ENCODE assay signal across 18 cellular contexts in genomic region chr12:34016361-34016760, GRCh38. TPM values are rescaled to one million over a fixed set of nuclear protein-coding genes. Genes with fewer than 3 reads are reported as not detected.
A peak's percentile ranks its signal among the peaks of the same experiment; 100 is the strongest.
DNase-seq lines count a peak whose midpoint lies in the region; ATAC-seq, FAIRE-seq and TF ChIP-seq lines count a peak whose summit lies in the region.
"Had no signal": no experiment of that assay in that cellular context is flagged by ENCODE, and none has a peak within 500 bp of the region (broad histone marks: within the 10 kb centered on the region; RNA-seq: fewer than 3 reads in every experiment).

No MANE protein-coding gene starts in this region.

- H3K27ac ChIP-seq in C4-2B, result no peak overlapping the region
- H3K27ac ChIP-seq in H1 (ENCODE audit: low read depth, low read length), result no peak overlapping the region
- H3K27ac ChIP-seq in psoas muscle, result no peak overlapping the region
- H3K27ac ChIP-seq: left ventricle myocardium inferior, tibial artery had no signal

- H3K56ac ChIP-seq in H1 (replicated peaks; ENCODE audit: insufficient read length, low read depth, low read length), result no peak overlapping the region

- H2AFZ ChIP-seq in H1 (ENCODE audit: low read length), result 0 out of 2 replicates have a peak overlapping the region, but pooled peaks have one; percentile 70

- no peaks in the 10 kb centered on the region for H3K23me2 ChIP-seq in H1 (ENCODE audit: low read depth, low read length)

- 97% methylated on average over 3 of the region's 3 CpGs; no CpG with 5 or more reads in 1 of the 2 experiments for WGBS in H1 (ENCODE audit: extremely low coverage in 1 of 2, insufficient coverage in 1 of 2, insufficient read length in 1 of 2, insufficient replicate concordance in 2 of 2, low coverage in 1 of 2, low lambda C conversion rate in 2 of 2, missing lambda C conversion rate in 1 of 2), 2 experiments
- WGBS in lower leg skin, 2 donors, result 76 to 91% methylated on average over 3 of the region's 3 CpGs
- WGBS in psoas muscle, 3 donors, result 65 to 82% (median 72%) methylated on average over 3 of the region's 3 CpGs

- no peak overlapping the region for H3K4me2 ChIP-seq in H1 (ENCODE audit: insufficient read depth in 1 of 2, low read depth in 2 of 2, low read length in 2 of 2)

- CTCF ChIA-PET in H1 (lab: Charles Lee; ENCODE audit: partially characterized antibody), result no interaction called here

- POLR2A ChIA-PET in H1 (lab: Charles Lee; ENCODE audit: partially characterized antibody), result no interaction called here

- H3K23ac ChIP-seq in H1 (ENCODE audit: insufficient read length), result no peak overlapping the region

- H2BK12ac ChIP-seq in H1 (ENCODE audit: low read depth, low read length), result no peak overlapping the region

- H2BK120ac ChIP-seq in H1 (replicated peaks; ENCODE audit: low read depth, low read length), result no peak overlapping the region

- H3K4me3 ChIP-seq in NB4 (ENCODE audit: low read depth, low read length) (no peak overlapping the region), H1 (ENCODE audit: extremely low read depth in 1 of 4, insufficient read depth in 2 of 4, low read depth in 3 of 4, low read length in 4 of 4) (no peak overlapping the region), lower leg skin (ENCODE audit: low read depth, poor library complexity, severe bottlenecking) (no peak overlapping the region), psoas muscle (no peak overlapping the region)
- H3K4me3 ChIP-seq: left ventricle myocardium inferior, tibial artery had no signal

- TF ChIP-seq POLR2A in NB4 (IDR thresholded peaks at IDR 0.05; ENCODE audit: extremely low read depth, insufficient read length), result no peak
- TF ChIP-seq POLR2A in H1 (IDR thresholded peaks at IDR 0.05; ENCODE audit: control extremely low read depth in 1 of 2, low read depth in 2 of 2, low read length in 2 of 2), result no peak
- TF ChIP-seq POLR2A in lower leg skin (IDR thresholded peaks at IDR 0.05), result no peak

- no peak overlapping the region for H4K5ac ChIP-seq in H1 (ENCODE audit: insufficient read length, low read depth, low read length)

- no peak overlapping the region for H2BK20ac ChIP-seq in H1 (ENCODE audit: low read length)

- H3K9ac ChIP-seq in H1 (replicated peaks in 1 of 4; ENCODE audit: extremely low read depth in 1 of 4, low read depth in 3 of 4, low read length in 3 of 4), result no peak overlapping the region

- intact Hi-C loops in lower leg skin (cut with DNase I; ENCODE audit: low total_unique reads) (no loop called here), psoas muscle (cut with DNase I) (no loop called here)

- no peak overlapping the region for H3K14ac ChIP-seq in H1 (ENCODE audit: insufficient read length)

- no peaks in the 10 kb centered on the region for H3K79me1 ChIP-seq in H1 (ENCODE audit: low read depth, low read length)

- no peak overlapping the region for H2AK5ac ChIP-seq in H1 (ENCODE audit: low read depth, low read length)

- no peak for TF ChIP-seq EP300 in H1 (IDR thresholded peaks at IDR 0.05; ENCODE audit: borderline replicate concordance in 1 of 2, low read depth in 2 of 2, low read length in 2 of 2)

- no peaks in the 10 kb centered on the region for H3K27me3 ChIP-seq in H1 (replicated peaks in 1 of 4; ENCODE audit: control insufficient read depth in 3 of 4, extremely low read depth in 1 of 4, insufficient read depth in 3 of 4, low read length in 3 of 4)
- H3K27me3 ChIP-seq in psoas muscle (ENCODE audit: insufficient read depth in 3 of 3, low read length in 2 of 3), result no peaks in the 10 kb centered on the region
- H3K27me3 ChIP-seq: tibial artery had no signal

- no peak overlapping the region; the same call in 1 of the 2 replicates for H3K18ac ChIP-seq in H1 (ENCODE audit: extremely low read depth, low read length)

- no peaks in the 10 kb centered on the region for H3K9me3 ChIP-seq in H1 (ENCODE audit: insufficient read depth in 2 of 2, low read depth in 1 of 2, low read length in 1 of 2)
- no peaks in the 10 kb centered on the region for H3K9me3 ChIP-seq in psoas muscle
- H3K9me3 ChIP-seq: left ventricle myocardium inferior, tibial artery had no signal

- no peak overlapping the region for H3K4ac ChIP-seq in H1 (replicated peaks; ENCODE audit: insufficient read length, low read depth, low read length)

- DNase-seq in NB4 (ENCODE audit: low read depth) (peak; percentile 2), H1 (ENCODE audit: low read depth in 1 of 2, low spot score in 2 of 2) (no peak), RCC 7860 (ENCODE audit: low spot score) (no peak), lower leg skin (ENCODE audit: low spot score in 2 of 2) (no peak), globus pallidus (ENCODE audit: low spot score) (no peak), psoas muscle (no peak)
- DNase-seq: activated CD4-positive, alpha-beta T cell treated with anti-CD3 and anti-CD28 coated beads, Interleukin-2, amount 10 ng/mL, durations not matched to agents 7 days and 5 days; activated T-cell treated with anti-CD3 and anti-CD28 coated beads, Interleukin-2, amount 50 U/mL, for 24 hours; CD4-positive, alpha-beta T cell; islet precursor cell; left ventricle myocardium inferior; naive thymus-derived CD8-positive, alpha-beta T cell; NCI-H2081; NCI-H226; nucleus accumbens; tibial artery had no signal

- FAIRE-seq in H1 (lab: Jason Lieb, UNC) (no peak), RCC 7860 (lab: Jason Lieb, UNC) (no peak)

- H4K8ac ChIP-seq in H1 (ENCODE audit: extremely low read depth, insufficient read depth, low read length), result no peak overlapping the region

- no peaks in the 10 kb centered on the region for H3K4me1 ChIP-seq in H1 (replicated peaks in 1 of 4; ENCODE audit: control insufficient read depth in 3 of 4, insufficient read depth in 4 of 4, low read length in 3 of 4)
- H3K4me1 ChIP-seq in psoas muscle, result no peaks in the 10 kb centered on the region

- H4K91ac ChIP-seq in H1 (replicated peaks; ENCODE audit: insufficient read length, low read length), result no peak overlapping the region

- H4K20me1 ChIP-seq in H1 (replicated peaks in 1 of 2; ENCODE audit: control insufficient read depth in 1 of 2, insufficient read depth in 2 of 2, low read length in 2 of 2), result no peaks in the 10 kb centered on the region

- H2BK15ac ChIP-seq in H1 (ENCODE audit: low read length), result no peak overlapping the region

- peak; percentile 10 to 29; a peak in 2 of 4 replicates for TF ChIP-seq RAD21 in H1 (IDR thresholded peaks at IDR 0.05 in 1 of 2, conservative IDR thresholded peaks at IDR 0.05 in 1 of 2; ENCODE audit: low read depth in 2 of 2, low read length in 2 of 2)

- no peak overlapping the region for H2BK5ac ChIP-seq in H1 (ENCODE audit: low read depth, low read length)

- TF ChIP-seq CTCF in C4-2B (conservative IDR thresholded peaks at IDR 0.05) (peak; percentile 26), GM12873 (IDR thresholded peaks at IDR 0.05; ENCODE audit: insufficient read depth, low read depth, low read length, missing control alignments) (peak; percentile 30), NB4 (IDR thresholded peaks at IDR 0.05; ENCODE audit: low read depth, low read length) (no peak), H1 (IDR thresholded peaks at IDR 0.05; ENCODE audit: control extremely low read depth in 1 of 3, insufficient read depth in 1 of 3, low read depth in 1 of 3, low read length in 3 of 3) (peak; percentile 0 to 40 (median 11); a peak in 2 of 4 replicates), lower leg skin (IDR thresholded peaks at IDR 0.05) (no peak), psoas muscle (IDR thresholded peaks at IDR 0.05) (no peak)

- no peak for ATAC-seq in psoas muscle
- ATAC-seq: naive thymus-derived CD8-positive, alpha-beta T cell had no signal

- no peaks in the 10 kb centered on the region for H3K79me2 ChIP-seq in H1 (ENCODE audit: control insufficient read depth in 1 of 2, insufficient read depth in 2 of 2, low read length in 2 of 2)

- no peaks in the 10 kb centered on the region for H3K36me3 ChIP-seq in H1 (ENCODE audit: control insufficient read depth in 2 of 4, insufficient read depth in 4 of 4, low read length in 3 of 4)
- H3K36me3 ChIP-seq in psoas muscle (ENCODE audit: insufficient read depth in 1 of 2, low read depth in 1 of 2), result no peaks in the 10 kb centered on the region
- H3K36me3 ChIP-seq: left ventricle myocardium inferior, tibial artery had no signal

TF ChIP-seq in H1, 55 proteins besides CTCF, POLR2A, EP300 and RAD21:
- TF ChIP-seq JUN (IDR thresholded peaks at IDR 0.05; ENCODE audit: low read depth, low read length) (no peak), ASH2L (IDR thresholded peaks at IDR 0.05; ENCODE audit: low read length) (no peak), ATF2 (IDR thresholded peaks at IDR 0.05; ENCODE audit: low read length) (no peak), BRCA1 (IDR thresholded peaks at IDR 0.05; ENCODE audit: low read depth, low read length) (no peak), RFX5 (IDR thresholded peaks at IDR 0.05; ENCODE audit: borderline replicate concordance, low read depth, low read length) (no peak), TEAD4 (IDR thresholded peaks at IDR 0.05; ENCODE audit: low read depth, low read length) (no peak), SUZ12 (IDR thresholded peaks at IDR 0.05; ENCODE audit: low read length) (no peak), SIN3A (conservative IDR thresholded peaks at IDR 0.05 in 1 of 2, IDR thresholded peaks at IDR 0.05 in 1 of 2; ENCODE audit: low read depth in 1 of 2, low read length in 2 of 2) (no peak), GABPA (IDR thresholded peaks at IDR 0.05; ENCODE audit: borderline replicate concordance, insufficient read depth, low read length) (no peak)

RNA-seq across cellular contexts. Expression of gene ALG10, which starts 5.9 kb away (rescaled TPM):
- total RNA-seq in H1 (2021; fragmentation: NEBNext Ultra II Directional; extraction: Animal tissue kit (Norgen Biotek cat#: 25700)), result 11.0 and 12.0 TPM in 2 replicates
- polyA plus RNA-seq in H1 (2011; rRNA removed) (9.1 and 11.5 TPM in 2 replicates), psoas muscle (1 to 10 TPM; 1.4 to 5.6 (median 2.0) TPM)
- polyA plus RNA-seq in H1 (2011; cell fraction: cytosol; rRNA removed), result 7.3 TPM
- polyA plus RNA-seq in H1 (2011; cell fraction: nucleus; rRNA removed), result 16.3 TPM
- polyA plus RNA-seq in H1 (2012, experiment 1 of 2), result 5.1 to 8.9 TPM (median 7.6 TPM) in 4 replicates
- 0.43 TPM for polyA plus RNA-seq in H1 (2012, experiment 2 of 2)
- polyA plus RNA-seq in H1 (2013, experiment 1 of 2), result 11.8 TPM
- polyA plus RNA-seq in H1 (2013, experiment 2 of 2), result 9.6 TPM
- polyA minus RNA-seq in H1 (2011; rRNA and poly(A)+ RNA removed), result 84.4 and 84.7 TPM in 2 replicates
- polyA minus RNA-seq in H1 (2011; cell fraction: cytosol; rRNA and poly(A)+ RNA removed), result 15.3 TPM
- 53.8 TPM for polyA minus RNA-seq in H1 (2011; cell fraction: nucleus; rRNA and poly(A)+ RNA removed)
- total RNA-seq in lower leg skin (1 to 10 TPM; 4.0 to 6.5 (median 4.8) TPM), psoas muscle (1 to 10 TPM; 2.4 to 5.1 (median 2.7) TPM)

Comparison
In these comparisons a context has a peak if more than half of its experiments do, and no peak if none do; other contexts are left out.
1. CTCF ChIP-seq: peak in C4-2B (single experiment), GM12873 (single experiment) and H1 (3 of 3); none in NB4 (single experiment), lower leg skin (0 of 3) and psoas muscle (single experiment).